Comparison of ENCODE assay signal across 7 cellular contexts in the genomic region with DNA sequence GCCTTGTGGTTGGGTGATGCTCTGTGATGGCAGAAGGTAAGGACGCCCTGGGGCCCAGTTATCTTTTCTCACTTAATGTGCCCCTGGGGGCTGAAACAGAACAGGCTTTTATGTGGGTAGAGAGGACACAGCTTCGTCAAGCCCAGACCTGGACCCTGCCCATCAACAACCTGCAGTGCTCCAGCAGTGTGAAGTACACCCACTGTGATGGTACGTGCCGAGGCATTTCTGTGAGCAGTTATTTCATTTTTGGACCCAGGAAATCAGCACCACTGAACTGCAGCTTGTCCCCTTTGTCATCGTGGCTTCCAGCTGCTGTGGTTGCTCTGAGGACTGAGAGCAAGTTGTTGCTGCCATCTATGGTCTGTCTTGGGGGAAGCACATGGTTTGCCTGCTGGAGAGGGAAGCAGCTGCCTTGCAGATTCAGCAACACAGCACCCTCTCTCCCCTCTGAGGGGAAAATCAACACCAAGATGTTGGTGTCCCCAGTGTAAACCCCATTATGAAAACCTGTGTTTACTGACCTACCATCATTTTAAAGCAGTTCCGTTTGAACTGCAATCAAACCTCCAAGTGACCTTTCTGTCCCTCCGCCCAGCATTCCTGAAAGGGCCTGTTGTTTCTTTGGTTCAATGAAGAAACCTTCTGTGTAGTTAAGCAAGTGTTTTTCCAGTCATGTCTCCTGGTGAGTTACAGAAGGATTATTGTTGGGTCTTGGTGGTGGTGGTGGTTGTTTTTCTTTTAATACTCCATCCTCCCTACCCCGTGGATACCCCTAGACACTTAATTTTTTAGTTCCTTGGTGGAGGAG.
DNase-seq lines count a peak whose midpoint lies in the region; ATAC-seq and FAIRE-seq lines count a peak whose summit lies in the region.

No MANE protein-coding gene starts in this region.

- peak overlapping the region; percentile 46 to 74 for H3K27ac Mint-ChIP-seq in T-cell

- H3K4me1 ChIP-seq in small intestine (ENCODE audit: control insufficient read depth in 2 of 2, insufficient read depth in 1 of 2, low read depth in 1 of 2, low read length in 1 of 2): peaks cover 0 to 12% of the 10 kb centered on the region in 2 donors

- POLR2A ChIA-PET in T-cell (lab: Charles Lee): interaction anchor here in 1 of 2 donors (1.0 kb wide), 1 partner anchor 292 kb away, joined by 3 read pairs; no protein-coding TSS in a partner anchor

- H3K27me3 ChIP-seq in small intestine (ENCODE audit: control insufficient read depth in 2 of 2, insufficient read depth in 2 of 2, low read length in 2 of 2): no peaks in the 10 kb centered on the region

- WGBS in small intestine, 3 donors: 35 to 41% (median 40%) methylated on average over 8 of the region's 8 CpGs

- DNase-seq in NCI-H146 (lab: John Stamatoyannopoulos, UW): peak; percentile 94
- DNase-seq in T-cell: peak; percentile 34 to 75 (median 61)
- DNase-seq in hepatic stellate cell (ENCODE audit: low spot score): peak; percentile 64
- DNase-seq in small intestine: peak; percentile 82

- ATAC-seq in GM18499 (IDR thresholded peaks at IDR 0.05; ENCODE audit: insufficient read depth, unreplicated experiment): peak; percentile 80
- peak; percentile 97 for ATAC-seq in HG02852 (IDR thresholded peaks at IDR 0.05; ENCODE audit: unreplicated experiment)
- ATAC-seq in T-cell (replicated peaks in 1 of 4): peak; percentile 88 to 97 (median 92)

- peak overlapping the region; percentile 91 for H3K27ac ChIP-seq in angular gyrus (ENCODE audit: low read depth, low read length)
- H3K27ac ChIP-seq in small intestine (ENCODE audit: low read depth in 1 of 2, low read length in 1 of 2): peak overlapping the region in 1 of 2 donors; percentile 12

- no peak overlapping the region for H3K4me3 ChIP-seq in small intestine (ENCODE audit: low read depth in 1 of 2, low read length in 2 of 2)

- H3K9me3 Mint-ChIP-seq in T-cell: no peaks in the 10 kb centered on the region

- peaks cover 0 to 11% of the 10 kb centered on the region in 2 donors for H3K36me3 ChIP-seq in small intestine (ENCODE audit: control insufficient read depth in 2 of 2, insufficient read depth in 2 of 2, low read length in 2 of 2)

- H3K4me1 Mint-ChIP-seq in T-cell: peaks cover 49 to 54% (median 52%) of the 10 kb centered on the region in 3 donors

- H3K27me3 Mint-ChIP-seq in T-cell: no peaks in the 10 kb centered on the region

- no peak overlapping the region for H3K4me3 Mint-ChIP-seq in T-cell

- no peak for FAIRE-seq in small intestine (lab: Jason Lieb, UNC)

- CTCF ChIA-PET in T-cell (lab: Charles Lee): interaction anchor here (0.5 to 3.6 kb wide), 35 partner anchors 8 to 662 kb away, joined by 3 to 115 read pairs (median 4); no protein-coding TSS in a partner anchor

- H3K36me3 Mint-ChIP-seq in T-cell: peaks cover 20% of the 10 kb centered on the region

- no peaks in the 10 kb centered on the region for H3K9me3 ChIP-seq in small intestine (ENCODE audit: control insufficient read depth, low read depth)
